In the genomic region with DNA sequence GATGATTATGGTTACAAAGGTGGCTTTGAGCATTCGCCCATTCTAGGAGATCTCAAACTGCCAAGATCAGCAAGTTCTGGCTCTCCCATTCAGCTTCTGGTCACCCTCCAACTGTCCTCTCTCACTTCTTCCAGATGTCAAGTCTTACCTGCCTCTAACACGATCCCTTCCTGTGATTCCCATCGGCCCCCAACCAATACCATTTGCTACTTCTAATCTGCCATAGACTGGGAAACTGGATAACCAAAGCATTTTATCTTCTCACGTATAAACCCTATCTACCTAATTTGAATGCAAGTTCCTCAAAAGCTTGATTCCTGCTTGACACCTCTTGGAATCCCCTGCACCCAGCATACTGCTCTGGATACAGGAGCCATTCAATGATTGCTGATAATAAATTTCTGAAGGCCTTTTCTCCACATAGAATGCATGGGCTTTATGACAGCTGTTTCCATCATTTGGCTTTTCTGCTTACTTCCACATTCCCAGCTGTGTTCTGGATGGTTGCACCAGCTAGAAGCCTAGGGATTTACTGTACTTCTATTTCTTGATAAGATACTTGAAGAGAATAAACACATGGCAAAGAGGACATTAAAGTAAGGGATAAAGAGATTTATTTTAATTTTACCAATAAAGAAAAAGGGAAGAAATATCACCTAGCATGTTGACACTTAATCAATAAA, we compare ENCODE assay signal across 28 cellular contexts. TPM values are rescaled to one million over a fixed set of nuclear protein-coding genes. Genes with fewer than 3 reads are reported as not detected.
"Had no signal": no experiment of that assay in that cellular context is flagged by ENCODE, and none has a peak within 500 bp of the region (broad histone marks: within the 10 kb centered on the region; RNA-seq: fewer than 3 reads in every experiment).

No MANE protein-coding gene starts in this region.

- H3K4me3 ChIP-seq: MG63, SK-N-MC had no signal

- H3K27me3 ChIP-seq: MG63 had no signal

- H3K9me3 ChIP-seq: MG63 had no signal

- H3K27ac ChIP-seq: KMS-11, SK-N-MC, VCaP had no signal

- H3K4me1 Mint-ChIP-seq: activated T-helper 17 cell treated with anti-CD3 and anti-CD28 coated beads, Interleukin-2, amount 50 U/mL, for 72 hours had no signal

- H3K9ac ChIP-seq: KMS-11 had no signal

- H3K36me3 ChIP-seq: MG63 had no signal

- H3K9me3 Mint-ChIP-seq: activated CD4-positive, alpha-beta memory T cell treated with anti-CD3 and anti-CD28 coated beads for 36 hours; activated CD4-positive, alpha-beta T cell treated with anti-CD3 and anti-CD28 coated beads, Interleukin-2, amount 10 ng/mL, durations not matched to agents 7 days and 5 days; activated T-helper 17 cell treated with anti-CD3 and anti-CD28 coated beads, Interleukin-2, amount 50 U/mL, for 72 hours; T-cell had no signal

- ATAC-seq: activated T-helper 17 cell treated with anti-CD3 and anti-CD28 coated beads, Interleukin-2, amount 50 U/mL, for 72 hours; T-cell had no signal

- H3K36me3 Mint-ChIP-seq: activated CD4-positive, alpha-beta memory T cell treated with anti-CD3 and anti-CD28 coated beads for 36 hours; T-cell had no signal

- H3K27ac Mint-ChIP-seq: activated CD4-positive, alpha-beta memory T cell treated with anti-CD3 and anti-CD28 coated beads for 36 hours; activated CD4-positive, alpha-beta T cell treated with anti-CD3 and anti-CD28 coated beads, Interleukin-2, amount 10 ng/mL, durations not matched to agents 7 days and 5 days; activated T-helper 17 cell treated with anti-CD3 and anti-CD28 coated beads, Interleukin-2, amount 50 U/mL, for 72 hours; T-cell had no signal

- DNase-seq: activated CD4-positive, alpha-beta memory T cell treated with anti-CD3 and anti-CD28 coated beads for 36 hours; activated CD4-positive, alpha-beta T cell treated with anti-CD3 and anti-CD28 coated beads, Interleukin-2, amount 10 ng/mL, durations not matched to agents 7 days and 5 days; activated CD4-positive, CD25-positive, alpha-beta regulatory T cell; activated gamma-delta T cell treated with Interleukin-2 at 50 U/mL for 16 hours; activated naive CD4-positive, alpha-beta T cell treated with anti-CD3 and anti-CD28 coated beads, Interleukin-2, amount 50 U/mL, for 16 hours; activated T-cell treated with anti-CD3 and anti-CD28 coated beads for 4 hours; activated T-cell treated with anti-CD3 and anti-CD28 coated beads, Interleukin-2, amount 50 U/mL, for 48 hours; caudate nucleus; MG63; MV-4-11; NCI-H1105; NCI-H1436; NCI-H1694 treated with DMSO at 0.1 percent for 48 hours; NCI-H2029 treated with DMSO at 0.1 percent for 48 hours; NCI-H345; NCI-H510A; NCI-H526 treated with DMSO at 0.1 percent for 48 hours; NCI-H82; SIG-M5; T-cell had no signal

- H3K4me3 Mint-ChIP-seq: activated CD4-positive, alpha-beta memory T cell treated with anti-CD3 and anti-CD28 coated beads for 36 hours; activated CD4-positive, alpha-beta T cell treated with anti-CD3 and anti-CD28 coated beads, Interleukin-2, amount 10 ng/mL, durations not matched to agents 7 days and 5 days; activated T-helper 17 cell treated with anti-CD3 and anti-CD28 coated beads, Interleukin-2, amount 50 U/mL, for 72 hours; T-cell had no signal

- H3K27me3 Mint-ChIP-seq: activated CD4-positive, alpha-beta memory T cell treated with anti-CD3 and anti-CD28 coated beads for 36 hours had no signal

RNA-seq across cellular contexts. Expression of gene GPC4, which starts 9.7 kb away (rescaled TPM):
- total RNA-seq: activated CD4-positive, alpha-beta memory T cell treated with anti-CD3 and anti-CD28 coated beads for 36 hours; activated CD4-positive, alpha-beta T cell treated with anti-CD3 and anti-CD28 coated beads, Interleukin-2, amount 10 ng/mL, durations not matched to agents 7 days and 5 days; activated CD8-positive, alpha-beta memory T cell treated with anti-CD3 and anti-CD28 coated beads for 36 hours; activated T-helper 17 cell treated with anti-CD3 and anti-CD28 coated beads, Interleukin-2, amount 50 U/mL, for 72 hours; OCI-LY7; RPMI7951; T-helper 2 cell treated with Interferon-gamma antibody and Interleukin-4, amounts not matched to agents 100 ng/mL and 5 ng/mL, for 36 hours had no signal
